ENCODE assay signal across 22 cellular contexts in genomic region chr1:82299680-82300079, GRCh38.
"Had no signal": no experiment of that assay in that cellular context is flagged by ENCODE, and none has a peak within 500 bp of the region (broad histone marks: within the 10 kb centered on the region; RNA-seq: fewer than 3 reads in every experiment).

No MANE protein-coding gene starts in this region.

- DNase-seq: activated B cell treated with CpG ODN at 0.5 μM for 24 hours; activated CD4-positive, alpha-beta T cell treated with anti-CD3 and anti-CD28 coated beads for 1 hour; activated CD4-positive, alpha-beta T cell treated with anti-CD3 and anti-CD28 coated beads, Interleukin-2, amount 10 ng/mL, durations not matched to agents 24 days and 14 days; activated CD4-positive, alpha-beta T cell treated with anti-CD3 and anti-CD28 coated beads, Interleukin-2, amount 50 U/mL, for 48 hours; activated CD8-positive, alpha-beta memory T cell treated with anti-CD3 and anti-CD28 coated beads, Interleukin-2, amount 10 ng/mL, durations not matched to agents 7 days and 5 days; activated effector memory CD4-positive, alpha-beta T cell treated with Interleukin-2 at 50 U/mL for 16 hours; activated naive CD4-positive, alpha-beta T cell; activated T-cell treated with anti-CD3 and anti-CD28 coated beads, Interleukin-2, amount 50 U/mL, for 24 hours; aorta; KG1; NCI-H1092; NCI-H1417; NCI-H1930; NCI-H2107; NCI-H2171 treated with DMSO at 0.1 percent for 48 hours; NCI-H226; NCI-H526; NCI-H82; T-cell; T-helper 2 cell; T1000 had no signal

- ATAC-seq: activated CD8-positive, alpha-beta memory T cell treated with anti-CD3 and anti-CD28 coated beads, Interleukin-2, amount 10 ng/mL, durations not matched to agents 7 days and 5 days; T-cell had no signal

- H3K27ac ChIP-seq: SK-N-MC had no signal

- H3K4me3 ChIP-seq: SK-N-MC had no signal
